ENCODE assay signal across 8 cellular contexts in genomic region chr6:79536615-79536968, GRCh38. TPM values are rescaled to one million over a fixed set of nuclear protein-coding genes. Genes with fewer than 3 reads are reported as not detected.
A peak's percentile ranks its signal among the peaks of the same experiment; 100 is the strongest.
DNase-seq lines count a peak whose midpoint lies in the region; ATAC-seq and TF ChIP-seq lines count a peak whose summit lies in the region.

No MANE protein-coding gene starts in this region.

- H3K4me3 ChIP-seq in KMS-11 (IDR thresholded peaks at IDR 0.05; ENCODE audit: insufficient read depth, low read depth, low read length) (no peak overlapping the region), coronary artery (peak overlapping the region; percentile 92), mesodermal cell (ENCODE audit: extremely low read depth, insufficient read depth, low read length, poor library complexity, severe bottlenecking) (peak overlapping the region; percentile 71)

- peaks cover 11% of the 10 kb centered on the region for H3K4me1 ChIP-seq in KMS-11 (ENCODE audit: low read depth, poor library complexity, severe bottlenecking)
- H3K4me1 ChIP-seq in mesodermal cell (ENCODE audit: control insufficient read depth, insufficient read depth, low read length, poor library complexity, severe bottlenecking) = no peaks in the 10 kb centered on the region

- no peaks in the 10 kb centered on the region for H3K27me3 ChIP-seq in KMS-11 (ENCODE audit: insufficient read depth, low read depth)

- DNase-seq in AG08395 (ENCODE audit: low spot score) (peak; percentile 30), coronary artery (ENCODE audit: low spot score) (peak; percentile 70), NCI-H128 (lab: John Stamatoyannopoulos, UW; ENCODE audit: unreplicated experiment) (no peak)

- no peaks in the 10 kb centered on the region for H4K20me1 ChIP-seq in KMS-11 (ENCODE audit: insufficient read depth)

- H3K36me3 ChIP-seq in KMS-11 (ENCODE audit: insufficient read depth) = no peaks in the 10 kb centered on the region
- peaks cover 9% of the 10 kb centered on the region for H3K36me3 ChIP-seq in mesodermal cell (ENCODE audit: control insufficient read depth, insufficient read depth, low read length)

- no peaks in the 10 kb centered on the region for H3K9me3 ChIP-seq in mesodermal cell (ENCODE audit: control insufficient read depth, low read length)

- WGBS in mesodermal cell (ENCODE audit: insufficient coverage in 2 of 2), 2 experiments = 0 to 2% methylated on average over 5 to 7 of the region's 10 CpGs

- no peaks in the 10 kb centered on the region for H3K79me2 ChIP-seq in KMS-11 (ENCODE audit: insufficient read depth, low read depth)

- peak overlapping the region; percentile 86 for H3K4me2 ChIP-seq in KMS-11

- H3K27ac ChIP-seq in KMS-11 (peak overlapping the region; percentile 51; the same call in 1 of the 2 replicates), coronary artery (peak overlapping the region; percentile 94 to 97), mesodermal cell (ENCODE audit: low read depth, low read length, severe bottlenecking) (peak overlapping the region; percentile 94)

- ATAC-seq in HG03196 (IDR thresholded peaks at IDR 0.05; ENCODE audit: unreplicated experiment) = no peak
- no peak for ATAC-seq in HG02623 (IDR thresholded peaks at IDR 0.05; ENCODE audit: unreplicated experiment)
- no peak for ATAC-seq in HG03045 (IDR thresholded peaks at IDR 0.05; ENCODE audit: unreplicated experiment)

- H3K9ac ChIP-seq in KMS-11 = peak overlapping the region; percentile 49; the same call in 1 of the 2 replicates

- TF ChIP-seq CTCF in KMS-11 (conservative IDR thresholded peaks at IDR 0.05; ENCODE audit: low read depth, low read length) = no peak
- TF ChIP-seq CTCF in coronary artery (IDR thresholded peaks at IDR 0.05) = no peak

- peak overlapping the region; percentile 93 for H2AFZ ChIP-seq in KMS-11 (ENCODE audit: low read depth)

RNA-seq across cellular contexts. Expression of gene LCA5, which starts 0.6 kb away (rescaled TPM):
- 9.0 TPM for polyA plus RNA-seq in mesodermal cell (2013, experiment 1 of 2)
- polyA plus RNA-seq in mesodermal cell (2013, experiment 2 of 2) = 10.2 TPM
